14 cellular contexts compared by ENCODE assay signal in genomic region chr1:157390646-157391045, GRCh38.
DNase-seq lines count a peak whose midpoint lies in the region; ATAC-seq and TF ChIP-seq lines count a peak whose summit lies in the region.
"Had no signal": no experiment of that assay in that cellular context is flagged by ENCODE, and none has a peak within 500 bp of the region (broad histone marks: within the 10 kb centered on the region; RNA-seq: fewer than 3 reads in every experiment).

No MANE protein-coding gene starts in this region.

- no peaks in the 10 kb centered on the region for H3K9me3 ChIP-seq in Loucy (ENCODE audit: insufficient read depth, low read depth, low read length)
- H3K9me3 ChIP-seq in CD8-positive, alpha-beta memory T cell (ENCODE audit: low read length), result no peaks in the 10 kb centered on the region
- no peaks in the 10 kb centered on the region for H3K9me3 ChIP-seq in ovary

- POLR2A ChIA-PET in CD8-positive, alpha-beta memory T cell (lab: Charles Lee), result no interaction called here

- no peak overlapping the region for H3K9ac ChIP-seq in Loucy (ENCODE audit: low read depth, low read length, poor library complexity, severe bottlenecking)

- WGBS in ovary, 3 donors, result 18 to 38% (median 35%) methylated on average over 6 of the region's 6 CpGs

- peaks cover 13% of the 10 kb centered on the region for H3K4me1 ChIP-seq in Loucy (ENCODE audit: insufficient read depth, low read length, poor library complexity, severe bottlenecking)
- H3K4me1 ChIP-seq in CD8-positive, alpha-beta memory T cell (ENCODE audit: insufficient read depth, low read length), result no peaks in the 10 kb centered on the region
- no peaks in the 10 kb centered on the region for H3K4me1 ChIP-seq in ovary (ENCODE audit: insufficient read depth)
- H3K4me1 ChIP-seq: suprapubic skin had no signal

- peaks cover 19 to 75% of the 10 kb centered on the region in 2 donors for H3K27me3 Mint-ChIP-seq in CD8-positive, alpha-beta memory T cell

- peaks cover 0 to 4% (median 2%) of the 10 kb centered on the region in 5 donors for H3K9me3 Mint-ChIP-seq in CD8-positive, alpha-beta memory T cell
- H3K9me3 Mint-ChIP-seq: activated CD8-positive, alpha-beta T cell treated with anti-CD3 and anti-CD28 coated beads for 36 hours; endodermal cell; T-helper 1 cell treated with Interleukin-12 subunit alpha and Interleukin-12 subunit beta and Interleukin-4 antibody, amounts not matched to agents 30 μg/mL and 1 μg/mL, for 36 hours had no signal

- H3K27ac Mint-ChIP-seq in CD8-positive, alpha-beta memory T cell, result peak overlapping the region in 1 of 8 donors; percentile 69
- H3K27ac Mint-ChIP-seq: activated CD8-positive, alpha-beta T cell treated with anti-CD3 and anti-CD28 coated beads for 36 hours; activated naive CD8-positive, alpha-beta T cell; endodermal cell; T-helper 1 cell treated with Interleukin-12 subunit alpha and Interleukin-12 subunit beta and Interleukin-4 antibody, amounts not matched to agents 30 μg/mL and 1 μg/mL, for 36 hours had no signal

- H3K9me2 ChIP-seq in Loucy (replicated peaks; ENCODE audit: low read depth, low read length), result no peaks in the 10 kb centered on the region

- peaks cover 0 to 3% (median 0%) of the 10 kb centered on the region in 3 donors for H3K36me3 Mint-ChIP-seq in CD8-positive, alpha-beta memory T cell
- H3K36me3 Mint-ChIP-seq: activated naive CD8-positive, alpha-beta T cell had no signal

- intact Hi-C loops in ovary (cut with DNase I), result no loop called here

- ATAC-seq in HG03571 (IDR thresholded peaks at IDR 0.05; ENCODE audit: unreplicated experiment) (no peak), HG02885 (IDR thresholded peaks at IDR 0.05; ENCODE audit: poor library complexity, unreplicated experiment) (no peak)
- ATAC-seq: activated CD8-positive, alpha-beta T cell treated with anti-CD3 and anti-CD28 coated beads for 36 hours had no signal

- no peaks in the 10 kb centered on the region for H4K20me1 ChIP-seq in Loucy (ENCODE audit: insufficient read depth, low read length, poor library complexity, severe bottlenecking)

- H3K79me2 ChIP-seq in Loucy (ENCODE audit: insufficient read depth, low read length), result no peaks in the 10 kb centered on the region

- TF ChIP-seq POLR2A in ovary (IDR thresholded peaks at IDR 0.05), result no peak

- H2AFZ ChIP-seq in Loucy (ENCODE audit: low read length), result 0 out of 2 replicates have a peak overlapping the region, but pooled peaks have one; percentile 0

- no peak overlapping the region for H3K4me3 Mint-ChIP-seq in CD8-positive, alpha-beta memory T cell
- H3K4me3 Mint-ChIP-seq: activated CD8-positive, alpha-beta T cell treated with anti-CD3 and anti-CD28 coated beads for 36 hours; activated naive CD8-positive, alpha-beta T cell; endodermal cell; T-helper 1 cell treated with Interleukin-12 subunit alpha and Interleukin-12 subunit beta and Interleukin-4 antibody, amounts not matched to agents 30 μg/mL and 1 μg/mL, for 36 hours had no signal

- H3K4me3 ChIP-seq in Loucy (ENCODE audit: low read length, poor library complexity, severe bottlenecking) (no peak overlapping the region), choroid plexus epithelial cell (ENCODE audit: low read depth, low read length) (no peak overlapping the region), ovary (no peak overlapping the region)
- H3K4me3 ChIP-seq in CD8-positive, alpha-beta memory T cell (ENCODE audit: low read length), result no peak overlapping the region
- H3K4me3 ChIP-seq: suprapubic skin had no signal

- H3K36me3 ChIP-seq in Loucy (ENCODE audit: insufficient read depth, low read length), result no peaks in the 10 kb centered on the region
- no peaks in the 10 kb centered on the region for H3K36me3 ChIP-seq in CD8-positive, alpha-beta memory T cell (ENCODE audit: insufficient read depth, low read length)
- H3K36me3 ChIP-seq in ovary, result no peaks in the 10 kb centered on the region
- H3K36me3 ChIP-seq: suprapubic skin had no signal

- TF ChIP-seq CTCF in Loucy (conservative IDR thresholded peaks at IDR 0.05; ENCODE audit: low read length), result no peak
- no peak for TF ChIP-seq CTCF in choroid plexus epithelial cell (conservative IDR thresholded peaks at IDR 0.05; ENCODE audit: low read depth, low read length)
- no peak for TF ChIP-seq CTCF in ovary (IDR thresholded peaks at IDR 0.05)

- no peaks in the 10 kb centered on the region for H3K4me1 Mint-ChIP-seq in CD8-positive, alpha-beta memory T cell

- H3K4me2 ChIP-seq in Loucy (ENCODE audit: low read depth, low read length, poor library complexity, severe bottlenecking), result no peak overlapping the region

- DNase-seq in AG08396 (ENCODE audit: low spot score) (peak; percentile 70), choroid plexus epithelial cell (ENCODE audit: low read depth) (peak; percentile 73), lung microvascular endothelial cell (ENCODE audit: low read depth in 2 of 2) (peak; percentile 85 to 89), ovary (no peak)
- no peak for DNase-seq in CD8-positive, alpha-beta memory T cell
- DNase-seq: activated CD8-positive, alpha-beta T cell treated with anti-CD3 and anti-CD28 coated beads for 36 hours; endodermal cell; kidney had no signal

- H3K27me3 ChIP-seq in Loucy (ENCODE audit: insufficient read depth, low read length, poor library complexity, severe bottlenecking), result no peaks in the 10 kb centered on the region
- H3K27me3 ChIP-seq in CD8-positive, alpha-beta memory T cell (ENCODE audit: insufficient read depth, low read length, poor library complexity, severe bottlenecking), result no peaks in the 10 kb centered on the region
- no peaks in the 10 kb centered on the region for H3K27me3 ChIP-seq in ovary

- TF ChIP-seq EP300 in ovary (IDR thresholded peaks at IDR 0.05), result no peak

- no peaks in the 10 kb centered on the region for H3F3A ChIP-seq in Loucy (ENCODE audit: low read depth)

- CTCF ChIA-PET in CD8-positive, alpha-beta memory T cell (lab: Charles Lee), result interaction anchor here (1.4 kb wide), 1 partner anchor 20 kb away, joined by 3 read pairs; no protein-coding TSS in a partner anchor

- no peak overlapping the region for H3K27ac ChIP-seq in CD8-positive, alpha-beta memory T cell (ENCODE audit: low read depth, low read length)
- H3K27ac ChIP-seq in ovary, result no peak overlapping the region
- H3K27ac ChIP-seq: suprapubic skin had no signal

Comparison
In these comparisons a context has a peak if more than half of its experiments do, and no peak if none do; other contexts are left out.
1. DNase-seq: peak in AG08396 (single experiment), choroid plexus epithelial cell (single experiment) and lung microvascular endothelial cell (2 of 2); none in CD8-positive, alpha-beta memory T cell (0 of 5) and ovary (0 of 5).